ENCODE assay signal across 9 cellular contexts in genomic region chr2:158882297-158882696, GRCh38.
"Had no signal": no experiment of that assay in that cellular context is flagged by ENCODE, and none has a peak within 500 bp of the region (broad histone marks: within the 10 kb centered on the region; RNA-seq: fewer than 3 reads in every experiment).

No MANE protein-coding gene starts in this region.

- ATAC-seq: HCT116, K562 had no signal

- FAIRE-seq: K562 had no signal

- H3K27ac Mint-ChIP-seq: HFFc6 had no signal

- H3K4me3 Mint-ChIP-seq: HFFc6 had no signal

- H3K27ac ChIP-seq: GM23248, HL-60 had no signal

- H3K4me3 ChIP-seq: GM23248, HAP-1, K562 had no signal

- DNase-seq: GM23248, GOT3, H7, HFFc6, IMR-90 had no signal

- H3K9ac ChIP-seq: GM23248 had no signal

- H3K36me3 ChIP-seq: HAP-1 had no signal

- H3K9me3 Mint-ChIP-seq: HFFc6 had no signal

- H3K4me1 ChIP-seq: HAP-1 had no signal

- H2AFZ ChIP-seq: GM23248 had no signal

- H3K9me3 ChIP-seq: HAP-1 had no signal
